ENCODE assay signal across 8 cellular contexts in genomic region chr22:31347251-31348008, GRCh38. TPM values are rescaled to one million over a fixed set of nuclear protein-coding genes. Genes with fewer than 3 reads are reported as not detected.
DNase-seq lines count a peak whose midpoint lies in the region; ATAC-seq and TF ChIP-seq lines count a peak whose summit lies in the region.

No MANE protein-coding gene starts in this region.

- peak overlapping the region; percentile 96 for H3K27ac Mint-ChIP-seq in progenitor cell of endocrine pancreas

- no peaks in the 10 kb centered on the region for H3K9me3 Mint-ChIP-seq in progenitor cell of endocrine pancreas (ENCODE audit: low read depth)

- H3K4me3 Mint-ChIP-seq in progenitor cell of endocrine pancreas (ENCODE audit: low read depth), result peak overlapping the region; percentile 85

- no peaks in the 10 kb centered on the region for H3K27me3 Mint-ChIP-seq in progenitor cell of endocrine pancreas

- DNase-seq in GM10266 (ENCODE audit: extremely low spot score) (peak; percentile 55), MV-4-11 (lab: John Stamatoyannopoulos, UW) (peak; percentile 75), T-helper 1 cell (peak; percentile 17 to 62 (median 39)), left ventricle myocardium superior (peak; percentile 78), progenitor cell of endocrine pancreas (ENCODE audit: low spot score, unreplicated experiment) (peak; percentile 31), aorta (peak; percentile 82 to 86)

- peak overlapping the region; percentile 66 to 94 for H3K4me3 ChIP-seq in aorta (ENCODE audit: low read length in 2 of 2)

- no peaks in the 10 kb centered on the region for H3K9me3 ChIP-seq in aorta (ENCODE audit: control insufficient read depth, low read length)

- H3K36me3 ChIP-seq in aorta (ENCODE audit: control insufficient read depth in 1 of 2, insufficient read depth in 2 of 2, low read length in 1 of 2), result no peaks in the 10 kb centered on the region

- TF ChIP-seq CTCF in GM10266 (IDR thresholded peaks at IDR 0.05; ENCODE audit: control insufficient read depth, insufficient read depth, low read depth, missing control alignments) (no peak), progenitor cell of endocrine pancreas (IDR thresholded peaks at IDR 0.05; ENCODE audit: unreplicated experiment) (no peak)

- intact Hi-C loops in left ventricle myocardium superior (cut with micrococcal nuclease), result loop anchor here (10.0 kb wide), 1 partner anchor 47 kb away; the partner anchor contains the start of gene DRG1
- intact Hi-C loops in aorta (cut with DNase I), result loop anchor here in 1 of 2 donors (2.0 kb wide), 1 partner anchor 51 kb away; the partner anchor contains the start of gene DRG1

- WGBS in aorta, 2 donors, result 1% methylated on average over 50 of the region's 50 CpGs

- peaks cover 2% of the 10 kb centered on the region for H3K36me3 Mint-ChIP-seq in progenitor cell of endocrine pancreas (ENCODE audit: insufficient read depth)

- peaks cover 31% of the 10 kb centered on the region for H3K4me1 Mint-ChIP-seq in progenitor cell of endocrine pancreas (ENCODE audit: low read depth)

- H3K4me1 ChIP-seq in aorta (ENCODE audit: control insufficient read depth in 1 of 2, insufficient read depth in 2 of 2, low read length in 2 of 2), result peaks cover 0 to 3% of the 10 kb centered on the region in 2 donors

- H3K27me3 ChIP-seq in aorta (ENCODE audit: control insufficient read depth in 1 of 2, insufficient read depth in 2 of 2, low read length in 1 of 2), result no peaks in the 10 kb centered on the region

- H3K27ac ChIP-seq in angular gyrus (ENCODE audit: low read depth, low read length) (peak overlapping the region; percentile 84), aorta (ENCODE audit: low read depth in 1 of 2, low read length in 2 of 2) (peak overlapping the region in 1 of 2 donors; percentile 14)

- ATAC-seq in left ventricle myocardium superior, result peak; percentile 65
- peak; percentile 63 for ATAC-seq in aorta (ENCODE audit: low FRiP score)
- ATAC-seq in GM21737 (IDR thresholded peaks at IDR 0.05; ENCODE audit: unreplicated experiment), result no peak

RNA-seq across cellular contexts. Expression of gene PATZ1, which starts 1.3 kb away (rescaled TPM):
- total RNA-seq in left ventricle myocardium superior (11.5 TPM), progenitor cell of endocrine pancreas (88.8 and 93.6 TPM in 2 replicates), aorta (10 to 100 TPM; 14.1 to 17.6 TPM)
- polyA plus RNA-seq in aorta, result 10 to 100 TPM in 1 of 2 donors, 1 to 10 TPM in 1; 3.3 to 11.5 TPM

RNA-seq across cellular contexts. Expression of gene DRG1, which starts 52.0 kb away (rescaled TPM):
- total RNA-seq in left ventricle myocardium superior (67.4 TPM), progenitor cell of endocrine pancreas (69.0 and 69.1 TPM in 2 replicates), aorta (10 to 100 TPM; 34.4 to 37.2 TPM)
- polyA plus RNA-seq in aorta, result 10 to 100 TPM; 45.2 to 58.2 TPM

RNA-seq across cellular contexts. Expression of gene PIK3IP1, which starts 55.1 kb away (rescaled TPM):
- total RNA-seq in left ventricle myocardium superior (15.3 TPM), progenitor cell of endocrine pancreas (6.2 and 7.6 TPM in 2 replicates), aorta (10 to 100 TPM; 14.1 to 41.6 TPM)
- polyA plus RNA-seq in aorta, result 10 to 100 TPM; 16.8 to 44.9 TPM

Comparison
In these comparisons a context has a peak if more than half of its experiments do, and no peak if none do; other contexts are left out.
1. DNase-seq: peak in every context shown above with its lines; median percentile 84 in aorta; 78 in left ventricle myocardium superior; 75 in MV-4-11; 55 in GM10266; 39 in T-helper 1 cell; 31 in progenitor cell of endocrine pancreas.